In genomic region chr2:240556553-240557100, GRCh38 we compare ENCODE assay signal across 8 cellular contexts. TPM values are rescaled to one million over a fixed set of nuclear protein-coding genes. Genes with fewer than 3 reads are reported as not detected.
DNase-seq lines count a peak whose midpoint lies in the region; ATAC-seq, FAIRE-seq and TF ChIP-seq lines count a peak whose summit lies in the region.

No MANE protein-coding gene starts in this region.

- H3K79me2 ChIP-seq in SU-DHL-6 (ENCODE audit: insufficient read depth, low read length), result peaks cover 72% of the 10 kb centered on the region
- peaks cover 35% of the 10 kb centered on the region for H3K79me2 ChIP-seq in astrocyte (ENCODE audit: insufficient read depth, low read length)

- H3K27me3 ChIP-seq in AG04450 (ENCODE audit: control insufficient read depth, insufficient read depth, low read length) (no peaks in the 10 kb centered on the region), SU-DHL-6 (ENCODE audit: low read length) (no peaks in the 10 kb centered on the region), astrocyte (ENCODE audit: insufficient read depth, low read length) (no peaks in the 10 kb centered on the region)

- no peaks in the 10 kb centered on the region for H3K9me2 ChIP-seq in SU-DHL-6 (replicated peaks; ENCODE audit: insufficient read depth, low read length)

- no peak overlapping the region for H3K27ac Mint-ChIP-seq in astrocyte (ENCODE audit: unreplicated experiment)
- H3K27ac Mint-ChIP-seq in stimulated activated naive CD8-positive, alpha-beta T cell treated with anti-CD3 and anti-CD28 coated beads, Interleukin-15, amount 100 ng/mL, for 72 hours, result peak overlapping the region in 1 of 2 donors; percentile 92

- H2AFZ ChIP-seq in SU-DHL-6 (ENCODE audit: low read depth, low read length, severe bottlenecking) (no peak overlapping the region), astrocyte (ENCODE audit: low read depth, low read length) (peak overlapping the region; percentile 70)

- H4K20me1 ChIP-seq in SU-DHL-6 (ENCODE audit: low read depth, low read length) (no peaks in the 10 kb centered on the region), astrocyte (ENCODE audit: insufficient read depth, low read length) (peaks cover 23% of the 10 kb centered on the region)

- H3F3A ChIP-seq in SU-DHL-6 (ENCODE audit: insufficient read depth), result peaks cover 6% of the 10 kb centered on the region; the same call in 1 of the 2 replicates

- DNase-seq in AG04450 (ENCODE audit: low read depth, low spot score) (no peak), GM13977 (ENCODE audit: low spot score) (peak; percentile 62), astrocyte (ENCODE audit: low read depth) (no peak), left kidney (ENCODE audit: low read depth, low spot score) (peak; percentile 93), NCI-H2029 (lab: John Stamatoyannopoulos, UW) (no peak)
- DNase-seq in stimulated activated naive CD8-positive, alpha-beta T cell treated with anti-CD3 and anti-CD28 coated beads, Interleukin-15, amount 100 ng/mL, for 72 hours, result peak; percentile 55 to 61

- peak; percentile 49 for TF ChIP-seq CTCF in AG04450 (IDR thresholded peaks at IDR 0.05; ENCODE audit: low read depth, low read length)
- peak; percentile 56 for TF ChIP-seq CTCF in GM13977 (IDR thresholded peaks at IDR 0.05; ENCODE audit: extremely low read depth, insufficient read depth, missing control alignments)
- peak; percentile 52 for TF ChIP-seq CTCF in SU-DHL-6 (IDR thresholded peaks at IDR 0.05; ENCODE audit: insufficient read depth, low read length, poor library complexity, severe bottlenecking)
- peak; percentile 51 for TF ChIP-seq CTCF in astrocyte (IDR thresholded peaks at IDR 0.05; ENCODE audit: insufficient read depth, low read depth, low read length)

- ATAC-seq in stimulated activated naive CD8-positive, alpha-beta T cell treated with anti-CD3 and anti-CD28 coated beads, Interleukin-15, amount 100 ng/mL, for 72 hours, result no peak
- ATAC-seq in GM21390 (IDR thresholded peaks at IDR 0.05; ENCODE audit: unreplicated experiment), result no peak

- POLR2A ChIA-PET in AG04450 (lab: Yijun Ruan, JAX), result no interaction called here

- H3K4me1 Mint-ChIP-seq in astrocyte (ENCODE audit: low read depth, unreplicated experiment), result peaks cover 5% of the 10 kb centered on the region
- peaks cover 64% of the 10 kb centered on the region for H3K4me1 Mint-ChIP-seq in stimulated activated naive CD8-positive, alpha-beta T cell treated with anti-CD3 and anti-CD28 coated beads, Interleukin-15, amount 100 ng/mL, for 72 hours

- H3K4me3 Mint-ChIP-seq in astrocyte (ENCODE audit: unreplicated experiment), result peak overlapping the region; percentile 66
- H3K4me3 Mint-ChIP-seq in stimulated activated naive CD8-positive, alpha-beta T cell treated with anti-CD3 and anti-CD28 coated beads, Interleukin-15, amount 100 ng/mL, for 72 hours, result peak overlapping the region; percentile 9 to 21

- H3K4me2 ChIP-seq in SU-DHL-6 (ENCODE audit: low read depth, low read length, poor library complexity, severe bottlenecking) (no peak overlapping the region), astrocyte (ENCODE audit: low read length) (peak overlapping the region; percentile 88)

- H3K9me3 ChIP-seq in AG04450 (ENCODE audit: control insufficient read depth, insufficient read depth, low read length) (no peaks in the 10 kb centered on the region; the same call in none of the 2 replicates), SU-DHL-6 (ENCODE audit: insufficient read depth, low read length) (peaks cover 12% of the 10 kb centered on the region; the same call in 1 of the 2 replicates), astrocyte (ENCODE audit: insufficient read depth, low read depth, low read length) (no peaks in the 10 kb centered on the region)

- H3K9ac ChIP-seq in SU-DHL-6 (ENCODE audit: low read length) (no peak overlapping the region), astrocyte (ENCODE audit: low read length) (peak overlapping the region; percentile 63)

- H3K27ac ChIP-seq in AG04450 (ENCODE audit: low read depth, low read length) (no peak overlapping the region), SU-DHL-6 (ENCODE audit: low read depth, low read length) (no peak overlapping the region), astrocyte (ENCODE audit: low read depth, low read length) (no peak overlapping the region)

- peaks cover 33% of the 10 kb centered on the region for H3K4me1 ChIP-seq in astrocyte (ENCODE audit: insufficient read depth, low read length)

- peaks cover 13% of the 10 kb centered on the region for H3K36me3 Mint-ChIP-seq in astrocyte (ENCODE audit: low read depth, unreplicated experiment)

- in situ Hi-C loops in GM13977 (cut with MboI; ENCODE audit: low pct_unique_long_range_greater_than_20kb, low sequenced_read_pairs, unreplicated experiment), result no loop called here

- peaks cover 2% of the 10 kb centered on the region for H3K9me3 Mint-ChIP-seq in astrocyte (ENCODE audit: unreplicated experiment)
- H3K9me3 Mint-ChIP-seq in stimulated activated naive CD8-positive, alpha-beta T cell treated with anti-CD3 and anti-CD28 coated beads, Interleukin-15, amount 100 ng/mL, for 72 hours, result peaks cover 5 to 6% of the 10 kb centered on the region in 2 donors

- H3K4me3 ChIP-seq in AG04450 (ENCODE audit: low read depth, low read length) (no peak overlapping the region), SU-DHL-6 (ENCODE audit: insufficient read depth, low read length, poor library complexity, severe bottlenecking) (no peak overlapping the region), astrocyte (ENCODE audit: insufficient read depth, low read depth, low read length) (peak overlapping the region; percentile 48)

- CTCF ChIA-PET in AG04450 (lab: Charles Lee), result interaction anchor here (1.1 to 3.8 kb wide), 2 partner anchors 9 to 42 kb away, joined by 7 to 17 read pairs; no protein-coding TSS in a partner anchor

- peaks cover 17% of the 10 kb centered on the region for H3K36me3 ChIP-seq in SU-DHL-6 (ENCODE audit: low read length)
- no peaks in the 10 kb centered on the region for H3K36me3 ChIP-seq in astrocyte (ENCODE audit: insufficient read depth, low read length)

- no peak for FAIRE-seq in astrocyte (lab: Jason Lieb, UNC)

- H3K27me3 Mint-ChIP-seq in astrocyte (ENCODE audit: low read depth, unreplicated experiment), result peaks cover 2% of the 10 kb centered on the region
- H3K27me3 Mint-ChIP-seq in stimulated activated naive CD8-positive, alpha-beta T cell treated with anti-CD3 and anti-CD28 coated beads, Interleukin-15, amount 100 ng/mL, for 72 hours, result no peaks in the 10 kb centered on the region

RNA-seq across cellular contexts. Expression of gene ANKMY1, which starts 1.2 kb away (rescaled TPM):
- 2.9 and 3.1 TPM in 2 replicates for polyA plus RNA-seq in AG04450 (2011; rRNA removed)
- 7.2 and 8.8 TPM in 2 replicates for polyA minus RNA-seq in AG04450 (2011; rRNA and poly(A)+ RNA removed)
- 6.9 and 7.2 TPM in 2 replicates for total RNA-seq in astrocyte

RNA-seq across cellular contexts. Expression of gene DUSP28, which starts 3.5 kb away (rescaled TPM):
- polyA plus RNA-seq in AG04450 (2011; rRNA removed), result 4.4 and 6.1 TPM in 2 replicates
- 1.1 TPM in 2 replicates for polyA minus RNA-seq in AG04450 (2011; rRNA and poly(A)+ RNA removed)
- 3.2 and 4.1 TPM in 2 replicates for total RNA-seq in astrocyte

RNA-seq across cellular contexts. Expression of gene RNPEPL1, which starts 11.7 kb away (rescaled TPM):
- polyA plus RNA-seq in AG04450 (2011; rRNA removed), result 7.2 and 15.0 TPM in 2 replicates
- polyA minus RNA-seq in AG04450 (2011; rRNA and poly(A)+ RNA removed), result 12.7 and 23.8 TPM in 2 replicates
- total RNA-seq in astrocyte, result 22.7 and 25.2 TPM in 2 replicates

RNA-seq across cellular contexts. Expression of gene CAPN10, which starts 29.9 kb away (rescaled TPM):
- 5.6 and 7.5 TPM in 2 replicates for polyA plus RNA-seq in AG04450 (2011; rRNA removed)
- 8.2 and 9.1 TPM in 2 replicates for polyA minus RNA-seq in AG04450 (2011; rRNA and poly(A)+ RNA removed)
- total RNA-seq in astrocyte, result 22.7 and 24.9 TPM in 2 replicates

Comparison
In these comparisons a context has a peak if more than half of its experiments do, and no peak if none do; other contexts are left out.
1. DNase-seq: peak in GM13977 (single experiment), left kidney (single experiment) and stimulated activated naive CD8-positive, alpha-beta T cell treated with anti-CD3 and anti-CD28 coated beads, Interleukin-15, amount 100 ng/mL, for 72 hours (2 of 2); none in AG04450 (single experiment), astrocyte (single experiment) and NCI-H2029 (single experiment).
2. Peak in every context shown above with its lines, with median percentiles within 50 percentile points of each other: CTCF ChIP-seq.